In the genomic region with DNA sequence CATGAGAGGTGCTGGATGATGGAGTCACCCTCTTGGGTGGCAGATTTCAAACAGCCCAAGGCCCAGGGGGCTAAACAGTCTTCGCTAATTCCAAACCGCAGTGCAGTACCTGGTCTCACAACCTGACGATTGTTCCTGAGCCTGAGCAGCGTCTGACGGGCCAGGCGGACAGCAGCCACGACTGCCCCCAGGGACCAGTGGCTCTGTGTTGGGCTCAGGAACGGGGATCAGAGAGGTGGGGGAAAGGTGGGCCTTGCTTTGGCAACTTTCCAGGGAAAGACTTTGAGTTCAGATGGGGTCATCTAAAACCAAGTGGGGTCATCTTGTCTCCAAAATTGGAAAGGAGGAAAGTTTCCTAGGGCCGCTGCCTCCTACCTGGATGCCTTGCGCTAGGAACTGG, we compare ENCODE assay signal across 1 cellular context.
TF ChIP-seq lines count a peak whose summit lies in the region.

No MANE protein-coding gene starts in this region.

TF ChIP-seq in H1, 55 proteins besides CTCF, POLR2A, EP300 and RAD21:
- no peak for TF ChIP-seq TBP (IDR thresholded peaks at IDR 0.05; ENCODE audit: low read depth, low read length)
- no peak for TF ChIP-seq KDM4A (IDR thresholded peaks at IDR 0.05; ENCODE audit: low read depth, low read length, severe bottlenecking)
- no peak for TF ChIP-seq SP4 (IDR thresholded peaks at IDR 0.05; ENCODE audit: low read length)
- no peak for TF ChIP-seq TCF12 (IDR thresholded peaks at IDR 0.05; ENCODE audit: low read depth, low read length)
- TF ChIP-seq CBX5 (IDR thresholded peaks at IDR 0.05; ENCODE audit: low read depth, low read length), result no peak
- no peak for TF ChIP-seq SP1 (IDR thresholded peaks at IDR 0.05; ENCODE audit: low read depth, low read length)
- TF ChIP-seq PHF8 (conservative IDR thresholded peaks at IDR 0.05; ENCODE audit: low read depth, low read length), result no peak
- TF ChIP-seq ZNF274 (IDR thresholded peaks at IDR 0.05; ENCODE audit: borderline replicate concordance, extremely low read depth, low read length), result no peak
- TF ChIP-seq RXRA (IDR thresholded peaks at IDR 0.05; ENCODE audit: insufficient read depth, low read depth, low read length), result no peak
- TF ChIP-seq BACH1 (IDR thresholded peaks at IDR 0.05; ENCODE audit: low read length), result no peak
- TF ChIP-seq HDAC2 (IDR thresholded peaks at IDR 0.05; ENCODE audit: borderline replicate concordance in 1 of 2, low read depth in 2 of 2, low read length in 2 of 2), result no peak
- TF ChIP-seq SUZ12 (IDR thresholded peaks at IDR 0.05; ENCODE audit: low read length), result no peak
- no peak for TF ChIP-seq GTF2F1 (IDR thresholded peaks at IDR 0.05; ENCODE audit: borderline replicate concordance, low read depth, low read length)
- TF ChIP-seq, protein P1, sequence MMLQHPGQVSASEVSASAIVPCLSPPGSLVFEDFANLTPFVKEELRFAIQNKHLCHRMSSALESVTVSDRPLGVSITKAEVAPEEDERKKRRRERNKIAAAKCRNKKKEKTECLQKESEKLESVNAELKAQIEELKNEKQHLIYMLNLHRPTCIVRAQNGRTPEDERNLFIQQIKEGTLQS (IDR thresholded peaks at IDR 0.05; ENCODE audit: insufficient read depth, low read depth, low read length), result no peak
- TF ChIP-seq, protein P2, sequence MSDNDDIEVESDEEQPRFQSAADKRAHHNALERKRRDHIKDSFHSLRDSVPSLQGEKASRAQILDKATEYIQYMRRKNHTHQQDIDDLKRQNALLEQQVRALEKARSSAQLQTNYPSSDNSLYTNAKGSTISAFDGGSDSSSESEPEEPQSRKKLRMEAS (IDR thresholded peaks at IDR 0.05), result no peak
- TF ChIP-seq SIX5 (IDR thresholded peaks at IDR 0.05; ENCODE audit: low read depth, low read length), result no peak
- TF ChIP-seq SRF (IDR thresholded peaks at IDR 0.05; ENCODE audit: low read depth, low read length), result no peak
